In genomic region chr16:50247123-50247905, GRCh38 we compare ENCODE assay signal across 1 cellular context.
TF ChIP-seq lines count a peak whose summit lies in the region.

No MANE protein-coding gene starts in this region.

TF ChIP-seq in endothelial cell of umbilical vein, 7 proteins besides CTCF, POLR2A, EP300 and RAD21:
- TF ChIP-seq MAX (IDR thresholded peaks at IDR 0.05; ENCODE audit: insufficient read depth, insufficient read length) (no peak), EZH2 (IDR thresholded peaks at IDR 0.05; ENCODE audit: borderline replicate concordance, low read depth, low read length, severe bottlenecking) (no peak), POLR2AphosphoS5 (IDR thresholded peaks at IDR 0.05; ENCODE audit: insufficient read depth, low read depth, low read length) (no peak), GATA2 (IDR thresholded peaks at IDR 0.05; ENCODE audit: insufficient read depth, insufficient read length, low read depth, low read length) (no peak)
